8 cellular contexts compared by ENCODE assay signal in the genomic region with DNA sequence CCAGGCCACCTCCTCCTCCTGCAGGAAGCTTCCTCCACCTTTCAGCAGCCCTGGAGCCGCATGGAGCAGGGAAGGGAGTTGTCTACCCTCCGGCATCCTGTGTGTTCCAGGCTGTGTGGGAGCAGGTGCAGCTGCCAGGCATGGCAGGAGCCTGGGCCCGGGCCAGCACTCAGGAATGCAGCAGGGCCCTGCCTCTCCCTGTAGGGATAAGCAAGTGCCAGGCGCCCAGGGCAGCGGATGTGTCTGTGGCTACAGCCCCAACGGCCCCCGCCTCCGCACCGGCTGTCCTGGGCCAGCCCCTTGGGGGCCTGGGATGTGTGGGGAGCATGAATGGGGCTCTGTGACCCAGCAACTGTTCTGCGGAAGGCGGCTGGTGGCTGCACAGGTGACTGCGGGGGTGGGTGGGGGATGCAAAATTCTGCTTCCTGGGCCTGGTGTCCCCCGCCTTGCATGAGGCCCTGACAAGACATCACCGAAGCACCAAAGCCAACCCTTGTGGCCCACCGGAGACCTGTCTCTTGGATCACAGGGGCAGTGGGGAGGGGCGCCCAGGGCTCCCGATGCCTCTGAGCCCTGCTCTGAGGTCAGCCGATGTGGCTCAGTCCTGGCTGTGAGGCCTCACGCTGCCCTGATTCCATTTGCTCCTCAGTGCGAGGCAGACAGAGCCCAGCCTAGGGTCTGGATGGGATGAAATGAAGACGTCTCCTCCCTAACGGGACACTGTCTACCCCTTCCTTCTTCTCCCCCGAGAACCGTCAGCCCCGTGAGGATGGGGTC. TPM values are rescaled to one million over a fixed set of nuclear protein-coding genes. Genes with fewer than 3 reads are reported as not detected.
DNase-seq lines count a peak whose midpoint lies in the region; ATAC-seq, FAIRE-seq and TF ChIP-seq lines count a peak whose summit lies in the region.

No MANE protein-coding gene starts in this region.

- H3K4me1 ChIP-seq in RWPE2 (ENCODE audit: insufficient read depth, poor library complexity, severe bottlenecking): peaks cover 8% of the 10 kb centered on the region
- H3K4me1 ChIP-seq in left ventricle myocardium inferior: peaks cover 50% of the 10 kb centered on the region
- H3K4me1 ChIP-seq in skeletal muscle tissue (ENCODE audit: control insufficient read depth in 3 of 3, insufficient read depth in 3 of 3, low read length in 3 of 3): peaks cover 41 to 60% (median 52%) of the 10 kb centered on the region in 3 donors

- ATAC-seq in RWPE2 (ENCODE audit: low read depth) (peak; percentile 93), HG02763 (IDR thresholded peaks at IDR 0.05; ENCODE audit: unreplicated experiment) (no peak)

- TF ChIP-seq POLR2A in H54 (IDR thresholded peaks at IDR 0.05; ENCODE audit: low read depth, low read length): no peak

- H3K36me3 ChIP-seq in RWPE2 (ENCODE audit: low read depth) (no peaks in the 10 kb centered on the region), left ventricle myocardium inferior (no peaks in the 10 kb centered on the region), skeletal muscle tissue (ENCODE audit: control insufficient read depth in 3 of 3, insufficient read depth in 3 of 3, low read length in 3 of 3) (no peaks in the 10 kb centered on the region)

- intact Hi-C loops in left ventricle myocardium inferior (cut with micrococcal nuclease): no loop called here

- H3K27ac ChIP-seq in RWPE2 (ENCODE audit: poor library complexity, severe bottlenecking): no peak overlapping the region
- peak overlapping the region; percentile 93 for H3K27ac ChIP-seq in left ventricle myocardium inferior (replicated peaks)
- peak overlapping the region; percentile 87 for H3K27ac ChIP-seq in skeletal muscle tissue (ENCODE audit: low read depth, low read length)

- peak; percentile 77 for DNase-seq in H54 (ENCODE audit: insufficient read length, low spot score)
- no peak for DNase-seq in RWPE2 (ENCODE audit: low spot score)
- peak; percentile 83 for DNase-seq in left ventricle myocardium inferior
- DNase-seq in GM19239 (ENCODE audit: insufficient read length, low spot score): no peak
- DNase-seq in CD1c-positive myeloid dendritic cell (ENCODE audit: extremely low spot score): no peak
- DNase-seq in foreskin melanocyte: no peak

- H3K9me3 ChIP-seq in RWPE2 (ENCODE audit: severe bottlenecking) (no peaks in the 10 kb centered on the region), left ventricle myocardium inferior (replicated peaks) (peaks cover 2% of the 10 kb centered on the region), skeletal muscle tissue (ENCODE audit: control insufficient read depth in 3 of 3, low read length in 3 of 3) (no peaks in the 10 kb centered on the region)

- H3K4me3 ChIP-seq in RWPE2 (ENCODE audit: severe bottlenecking) (no peak overlapping the region), left ventricle myocardium inferior (no peak overlapping the region), skeletal muscle tissue (ENCODE audit: low read length in 3 of 3) (peak overlapping the region; percentile 27 to 35 (median 30))

- TF ChIP-seq CTCF in RWPE2 (IDR thresholded peaks at IDR 0.05; ENCODE audit: poor library complexity, severe bottlenecking): no peak
- TF ChIP-seq CTCF in left ventricle myocardium inferior (IDR thresholded peaks at IDR 0.05; ENCODE audit: borderline replicate concordance): no peak

- H3K27me3 ChIP-seq in RWPE2 (ENCODE audit: insufficient read depth, poor library complexity, severe bottlenecking) (peaks cover 24% of the 10 kb centered on the region), left ventricle myocardium inferior (ENCODE audit: low read depth) (peaks cover 51% of the 10 kb centered on the region), skeletal muscle tissue (ENCODE audit: control insufficient read depth in 3 of 3, insufficient read depth in 3 of 3, low read length in 3 of 3) (peaks cover 0 to 18% (median 5%) of the 10 kb centered on the region in 3 donors)

- no peak for FAIRE-seq in H54 (lab: Jason Lieb, UNC)
- no peak for FAIRE-seq in GM19239 (lab: Jason Lieb, UNC)

- H3K9ac ChIP-seq in skeletal muscle tissue (ENCODE audit: low read depth in 1 of 3, low read length in 3 of 3): peak overlapping the region; percentile 51 to 81 (median 64)

RNA-seq across cellular contexts. Expression of gene DOK7, which starts 1.4 kb away (rescaled TPM):
- total RNA-seq in left ventricle myocardium inferior (46.7 TPM), skeletal muscle tissue (9.9 TPM)

RNA-seq across cellular contexts. Expression of gene HGFAC, which starts 19.9 kb away (rescaled TPM):
- total RNA-seq in left ventricle myocardium inferior: 0.80 TPM
- 0.52 TPM for total RNA-seq in skeletal muscle tissue

Comparison
In these comparisons a context has a peak if more than half of its experiments do, and no peak if none do; other contexts are left out.
1. DNase-seq: peak in H54 (single experiment) and left ventricle myocardium inferior (single experiment); none in RWPE2 (single experiment), GM19239 (single experiment), CD1c-positive myeloid dendritic cell (single experiment) and foreskin melanocyte (single experiment).
2. H3K4me3 ChIP-seq: peak in skeletal muscle tissue (3 of 3); none in RWPE2 (single experiment) and left ventricle myocardium inferior (single experiment).